ENCODE assay signal across 1 cellular context in the genomic region with DNA sequence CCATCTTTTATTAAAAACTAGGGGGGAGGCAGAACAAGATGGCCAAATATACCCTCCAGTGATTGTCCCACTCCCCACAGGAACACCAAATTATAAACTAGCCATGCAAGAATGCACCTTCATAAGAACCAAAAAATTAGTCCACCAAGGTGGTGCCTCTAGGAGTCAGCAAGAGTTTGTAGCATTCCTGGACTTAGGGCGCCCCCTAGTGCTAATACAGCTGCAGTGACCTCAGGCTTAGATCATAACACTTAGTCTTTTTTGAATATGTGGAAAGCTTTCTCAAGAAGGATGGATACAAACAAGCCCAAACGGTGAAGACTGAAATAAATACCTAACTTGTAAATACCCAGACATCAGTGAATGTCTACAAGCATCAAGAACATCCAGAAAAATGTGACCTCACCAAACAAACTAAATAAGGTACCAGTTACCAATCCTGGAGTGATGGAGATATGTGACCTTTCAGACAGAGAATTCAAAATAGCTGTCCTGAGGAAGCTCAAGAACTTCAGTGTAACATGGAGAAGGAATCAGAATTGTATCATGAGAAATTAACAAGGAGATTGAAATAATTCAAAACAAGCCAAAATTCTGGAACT.
TF ChIP-seq lines count a peak whose summit lies in the region.

No MANE protein-coding gene starts in this region.

TF ChIP-seq in IMR-90, 13 proteins besides CTCF, POLR2A, EP300 and RAD21:
- peak; percentile 79 for TF ChIP-seq SMC3 (IDR thresholded peaks at IDR 0.05; ENCODE audit: low read depth, low read length)
- TF ChIP-seq, protein P1, sequence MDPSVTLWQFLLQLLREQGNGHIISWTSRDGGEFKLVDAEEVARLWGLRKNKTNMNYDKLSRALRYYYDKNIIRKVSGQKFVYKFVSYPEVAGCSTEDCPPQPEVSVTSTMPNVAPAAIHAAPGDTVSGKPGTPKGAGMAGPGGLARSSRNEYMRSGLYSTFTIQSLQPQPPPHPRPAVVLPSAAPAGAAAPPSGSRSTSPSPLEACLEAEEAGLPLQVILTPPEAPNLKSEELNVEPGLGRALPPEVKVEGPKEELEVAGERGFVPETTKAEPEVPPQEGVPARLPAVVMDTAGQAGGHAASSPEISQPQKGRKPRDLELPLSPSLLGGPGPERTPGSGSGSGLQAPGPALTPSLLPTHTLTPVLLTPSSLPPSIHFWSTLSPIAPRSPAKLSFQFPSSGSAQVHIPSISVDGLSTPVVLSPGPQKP (IDR thresholded peaks at IDR 0.05; ENCODE audit: borderline replicate concordance, low read depth, low read length) = no peak
TF ChIP-seq in IMR-90: peak in this region for 1.
